In genomic region chr15:100132309-100132708, GRCh38 we compare ENCODE assay signal across 16 cellular contexts.
"Had no signal": no experiment of that assay in that cellular context is flagged by ENCODE, and none has a peak within 500 bp of the region (broad histone marks: within the 10 kb centered on the region; RNA-seq: fewer than 3 reads in every experiment).

No MANE protein-coding gene starts in this region.

- H3K27me3 ChIP-seq: colonic mucosa, heart right ventricle, left lung, suprapubic skin, thyroid gland, upper lobe of left lung, uterus had no signal

- H3K4me1 Mint-ChIP-seq: endodermal cell, naive B cell had no signal

- H3K27ac Mint-ChIP-seq: endodermal cell, naive B cell, nephron had no signal

- H3K9me3 ChIP-seq: colonic mucosa, heart right ventricle, left lung, prostate gland, suprapubic skin, thyroid gland, upper lobe of left lung, uterus had no signal

- H3K4me3 Mint-ChIP-seq: endodermal cell, nephron had no signal

- H3K36me3 ChIP-seq: colonic mucosa, heart right ventricle, left lung, prostate gland, suprapubic skin, thyroid gland, upper lobe of left lung, uterus had no signal

- H3K36me3 Mint-ChIP-seq: naive B cell had no signal

- H3K4me3 ChIP-seq: colonic mucosa, prostate gland, suprapubic skin, thyroid gland, uterus had no signal

- H3K9me3 Mint-ChIP-seq: endodermal cell had no signal

- H3K4me1 ChIP-seq: colonic mucosa, left lung, parathyroid adenoma, prostate gland, suprapubic skin, thyroid gland, upper lobe of left lung, uterus had no signal

- DNase-seq: cerebellar nuclear complex; colonic mucosa; effector CD4-positive, alpha-beta T cell; midbrain; naive B cell; occipital lobe; uterus had no signal

- H3K27ac ChIP-seq: colonic mucosa, left lung, parathyroid adenoma, prostate gland, suprapubic skin, thyroid gland, uterus had no signal
